Comparison of ENCODE assay signal across 16 cellular contexts in the genomic region with DNA sequence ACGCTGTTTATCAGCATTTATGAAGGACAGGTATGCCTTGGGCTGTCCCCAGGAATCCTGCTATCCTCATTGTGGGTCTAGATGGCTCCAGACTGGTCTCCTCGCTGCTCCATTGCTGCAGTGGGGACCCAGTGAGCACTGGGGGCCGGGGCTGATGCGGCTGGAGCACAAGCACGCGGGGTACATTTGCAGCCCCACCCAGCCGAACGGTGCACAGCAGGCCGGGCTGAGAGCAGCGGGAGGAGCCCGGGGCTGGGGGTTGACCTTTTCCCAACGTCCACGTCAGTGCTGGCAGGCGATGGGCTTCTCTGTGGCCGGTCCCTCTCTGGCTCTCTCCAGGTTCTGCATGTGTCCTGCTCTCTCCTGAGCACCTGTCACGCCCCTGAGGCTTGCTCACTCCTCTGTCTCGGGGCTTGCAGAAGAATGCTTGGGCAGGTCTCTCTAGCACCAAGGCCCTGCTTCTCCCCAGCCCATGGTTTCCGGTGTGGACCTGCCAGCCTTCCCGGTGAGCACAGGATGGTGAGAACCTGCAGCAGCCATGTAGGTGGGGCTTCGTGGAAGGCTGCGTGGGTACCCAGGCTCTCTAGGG.
"Had no signal": no experiment of that assay in that cellular context is flagged by ENCODE, and none has a peak within 500 bp of the region (broad histone marks: within the 10 kb centered on the region; RNA-seq: fewer than 3 reads in every experiment).

No MANE protein-coding gene starts in this region.

- DNase-seq: activated CD4-positive, alpha-beta T cell treated with anti-CD3 and anti-CD28 coated beads for 36 hours; activated CD4-positive, alpha-beta T cell treated with anti-CD3 and anti-CD28 coated beads, Interleukin-2, amount 50 U/mL, for 48 hours; activated gamma-delta T cell; adrenal gland; cerebellar nuclear complex; effector CD8-positive, alpha-beta T cell; mammary epithelial cell; stimulated activated CD8-positive, alpha-beta memory T cell treated with anti-CD3 and anti-CD28 coated beads, Interleukin-4, amount 100 ng/mL, for 48 hours; stimulated activated naive CD4-positive, alpha-beta T cell had no signal

- H3K9me3 ChIP-seq: adrenal gland, breast epithelium, esophagus muscularis mucosa, neutrophil, pancreas, tibial artery had no signal

- H3K27me3 ChIP-seq: adrenal gland, pancreas had no signal

- H3K9me3 Mint-ChIP-seq: T-helper 2 cell treated with Interferon-gamma antibody and Interleukin-4, amounts not matched to agents 5 μg/mL and 100 μg/mL, for 36 hours had no signal

- H3K4me1 Mint-ChIP-seq: activated CD4-positive, alpha-beta T cell treated with anti-CD3 and anti-CD28 coated beads for 36 hours had no signal

- H3K4me3 Mint-ChIP-seq: activated CD4-positive, alpha-beta T cell treated with anti-CD3 and anti-CD28 coated beads for 36 hours; T-helper 2 cell treated with Interferon-gamma antibody and Interleukin-4, amounts not matched to agents 5 μg/mL and 100 μg/mL, for 36 hours had no signal

- H3K36me3 ChIP-seq: adrenal gland, breast epithelium, esophagus muscularis mucosa, neutrophil, pancreas, tibial artery had no signal

- ATAC-seq: activated CD4-positive, alpha-beta T cell treated with anti-CD3 and anti-CD28 coated beads for 36 hours; activated naive CD4-positive, alpha-beta T cell treated with anti-CD3 and anti-CD28 coated beads, Interleukin-2, amount 50 U/mL, for 72 hours; pancreas had no signal

- H3K4me1 ChIP-seq: adrenal gland, breast epithelium, pancreas, tibial artery had no signal

- H3K4me3 ChIP-seq: adrenal gland, breast epithelium, esophagus muscularis mucosa, pancreas, tibial artery had no signal

- H3K27ac ChIP-seq: adrenal gland, breast epithelium, esophagus muscularis mucosa, neutrophil, pancreas, tibial artery had no signal

- H3K36me3 Mint-ChIP-seq: activated naive CD4-positive, alpha-beta T cell treated with anti-CD3 and anti-CD28 coated beads, Interleukin-2, amount 50 U/mL, for 72 hours had no signal

- H3K27ac Mint-ChIP-seq: activated CD4-positive, alpha-beta T cell treated with anti-CD3 and anti-CD28 coated beads for 36 hours; activated naive CD4-positive, alpha-beta T cell treated with anti-CD3 and anti-CD28 coated beads, Interleukin-2, amount 50 U/mL, for 72 hours; T-helper 2 cell treated with Interferon-gamma antibody and Interleukin-4, amounts not matched to agents 5 μg/mL and 100 μg/mL, for 36 hours had no signal
